In genomic region chr5:37902323-37902722, GRCh38 we compare ENCODE assay signal across 34 cellular contexts.
"Had no signal": no experiment of that assay in that cellular context is flagged by ENCODE, and none has a peak within 500 bp of the region (broad histone marks: within the 10 kb centered on the region; RNA-seq: fewer than 3 reads in every experiment).

No MANE protein-coding gene starts in this region.

- H3K9me3 ChIP-seq: MG63 had no signal

- H3K27ac ChIP-seq: KMS-11 had no signal

- H3K36me3 ChIP-seq: MG63 had no signal

- H3K27me3 ChIP-seq: MG63 had no signal

- H3K4me3 ChIP-seq: MG63 had no signal

- DNase-seq: Karpas-422, Kasumi-1, KG1, MG63, MM.1S, MV-4-11, NCI-H1048, NCI-H1092, NCI-H1092 treated with DMSO at 0.1 percent for 48 hours, NCI-H1105, NCI-H1105 treated with DMSO at 0.1 percent for 48 hours, NCI-H1417, NCI-H1417 treated with DMSO at 0.1 percent for 48 hours, NCI-H1436, NCI-H1436 treated with DMSO at 0.1 percent for 48 hours, NCI-H146, NCI-H1694, NCI-H1694 treated with DMSO at 0.1 percent for 48 hours, NCI-H187, NCI-H187 treated with DMSO at 0.1 percent for 48 hours, NCI-H1930, NCI-H2029, NCI-H2029 treated with DMSO at 0.1 percent for 48 hours, NCI-H2081, NCI-H2081 treated with DMSO at 0.1 percent for 48 hours, NCI-H2107, NCI-H2171, NCI-H2171 treated with DMSO at 0.1 percent for 48 hours, NCI-H2227 treated with DMSO at 0.1 percent for 48 hours, NCI-H226, NCI-H345, NCI-H446, NCI-H446 treated with DMSO at 0.1 percent for 48 hours had no signal
